8 cellular contexts compared by ENCODE assay signal in the genomic region with DNA sequence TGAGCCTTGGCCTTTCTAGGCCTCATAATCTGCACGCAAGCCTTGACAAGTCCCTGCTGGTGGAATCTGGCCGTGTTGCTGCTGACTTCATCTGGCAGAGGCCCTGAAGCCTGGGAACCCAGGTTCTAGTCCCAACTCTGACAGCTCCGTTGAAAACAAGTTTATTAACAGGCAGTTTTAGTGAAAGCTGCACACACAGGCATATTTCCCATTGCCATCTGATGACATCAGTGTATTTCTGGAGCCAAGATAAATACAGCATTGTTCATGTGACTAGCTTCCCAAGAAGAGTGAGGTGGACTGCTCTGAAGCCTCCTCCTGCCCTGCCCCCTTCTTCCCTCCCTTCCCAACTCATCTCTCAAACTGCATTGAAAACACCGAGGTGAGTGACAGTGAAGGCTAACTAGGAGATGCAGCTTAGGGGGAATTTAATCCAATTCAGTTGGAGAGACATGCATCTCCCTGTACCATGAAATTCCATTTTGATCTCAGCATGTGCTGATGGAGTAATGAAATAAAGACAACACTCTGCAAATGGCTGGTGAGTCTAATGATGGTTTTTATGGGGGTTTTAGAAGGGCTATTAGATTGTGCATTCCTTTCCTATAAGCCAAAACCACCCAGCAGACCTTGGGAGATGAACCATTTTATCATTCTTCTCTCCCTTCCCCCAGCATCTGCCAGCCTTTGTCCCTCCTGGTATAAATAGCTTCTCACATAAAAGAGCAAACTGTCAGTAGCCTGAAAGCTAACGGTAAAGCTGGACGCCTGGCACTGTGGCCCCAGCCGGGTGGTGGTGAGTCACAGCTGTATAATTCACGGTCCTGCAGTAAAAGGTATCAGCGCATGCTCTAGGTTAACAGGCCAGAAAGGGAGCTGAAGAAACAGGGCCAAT. TPM values are rescaled to one million over a fixed set of nuclear protein-coding genes. Genes with fewer than 3 reads are reported as not detected.
DNase-seq lines count a peak whose midpoint lies in the region; TF ChIP-seq lines count a peak whose summit lies in the region.

No MANE protein-coding gene starts in this region.

- 29 to 34% methylated on average over 9 of the region's 9 CpGs for WGBS in lower leg skin, 2 donors

- intact Hi-C loops in lower leg skin (cut with DNase I; ENCODE audit: low total_unique reads): no loop called here

- peak; percentile 99 for DNase-seq in SIG-M5 treated with dmso at 0.1 percent for 504 hours (lab: John Stamatoyannopoulos, UW; ENCODE audit: unreplicated experiment)
- no peak for DNase-seq in SIG-M5 (lab: John Stamatoyannopoulos, UW)
- peak; percentile 98 for DNase-seq in choroid plexus epithelial cell (ENCODE audit: low read depth)
- peak; percentile 58 to 89 for DNase-seq in lower leg skin (ENCODE audit: low spot score in 2 of 2)
- DNase-seq in type B pancreatic cell (ENCODE audit: extremely low spot score, unreplicated experiment): no peak
- DNase-seq in iPS-NIHi7 (ENCODE audit: extremely low spot score): no peak
- no peak for DNase-seq in NCI-H1436 (lab: John Stamatoyannopoulos, UW)
- DNase-seq in cortex of kidney (lab: John Stamatoyannopoulos, UW): no peak

- H3K27ac Mint-ChIP-seq in type B pancreatic cell: peak overlapping the region; percentile 76

- peaks cover 48% of the 10 kb centered on the region for H3K4me1 Mint-ChIP-seq in type B pancreatic cell (ENCODE audit: unreplicated experiment)

- H3K4me3 ChIP-seq in choroid plexus epithelial cell (ENCODE audit: low read depth, low read length) (no peak overlapping the region), lower leg skin (ENCODE audit: low read depth, poor library complexity, severe bottlenecking) (no peak overlapping the region)

- H3K9me3 Mint-ChIP-seq in type B pancreatic cell: no peaks in the 10 kb centered on the region

- TF ChIP-seq CTCF in choroid plexus epithelial cell (conservative IDR thresholded peaks at IDR 0.05; ENCODE audit: low read depth, low read length) (peak; percentile 46), lower leg skin (IDR thresholded peaks at IDR 0.05) (no peak), type B pancreatic cell (conservative IDR thresholded peaks at IDR 0.05) (peak; percentile 24)

- peak overlapping the region; percentile 40 for H3K4me3 Mint-ChIP-seq in type B pancreatic cell

- H3K36me3 Mint-ChIP-seq in type B pancreatic cell: peaks cover 11% of the 10 kb centered on the region

- no peak for TF ChIP-seq POLR2A in lower leg skin (IDR thresholded peaks at IDR 0.05)

- no peaks in the 10 kb centered on the region for H3K27me3 Mint-ChIP-seq in type B pancreatic cell

RNA-seq across cellular contexts. Expression of gene PRICKLE2, which starts 38.0 kb away (rescaled TPM):
- 10 to 100 TPM; 10.2 to 18.7 (median 11.7) TPM for total RNA-seq in lower leg skin
- total RNA-seq in type B pancreatic cell (ENCODE audit: low replicate concordance): 10.0 and 23.6 TPM in 2 replicates

Comparison
In these comparisons a context has a peak if more than half of its experiments do, and no peak if none do; other contexts are left out.
1. DNase-seq: peak in SIG-M5 treated with dmso at 0.1 percent for 504 hours (single experiment), choroid plexus epithelial cell (single experiment) and lower leg skin (2 of 2); none in SIG-M5 (single experiment), type B pancreatic cell (single experiment), iPS-NIHi7 (single experiment), NCI-H1436 (single experiment) and cortex of kidney (single experiment).
2. CTCF ChIP-seq: peak in choroid plexus epithelial cell (single experiment) and type B pancreatic cell (single experiment); none in lower leg skin (0 of 3).